8 cellular contexts compared by ENCODE assay signal in the genomic region with DNA sequence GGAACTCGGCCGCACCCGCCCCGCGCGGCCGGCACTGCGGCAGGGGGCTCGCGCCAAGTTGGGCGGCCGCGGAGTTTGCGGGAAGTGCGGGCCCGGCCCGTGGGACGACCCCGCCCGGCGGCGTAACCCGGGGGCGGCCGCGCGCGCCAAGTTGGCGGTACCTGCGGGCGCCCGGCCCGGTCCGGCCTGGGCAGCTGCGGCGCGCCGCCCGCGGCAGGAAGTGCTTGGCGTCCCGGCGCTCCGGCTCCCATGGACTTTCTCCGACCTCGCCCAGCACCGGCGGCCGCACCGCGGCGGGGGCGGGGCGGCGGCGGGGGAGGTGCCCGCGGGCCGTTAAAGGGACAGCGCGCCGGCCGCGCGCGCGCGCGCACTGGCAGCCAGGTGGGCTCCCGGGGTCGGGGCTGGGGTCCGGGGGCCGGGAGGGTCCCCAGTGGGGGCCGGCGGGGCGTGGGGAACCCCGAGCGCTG. TPM values are rescaled to one million over a fixed set of nuclear protein-coding genes. Genes with fewer than 3 reads are reported as not detected.
DNase-seq lines count a peak whose midpoint lies in the region; ATAC-seq, FAIRE-seq and TF ChIP-seq lines count a peak whose summit lies in the region.

A gene with protein sequence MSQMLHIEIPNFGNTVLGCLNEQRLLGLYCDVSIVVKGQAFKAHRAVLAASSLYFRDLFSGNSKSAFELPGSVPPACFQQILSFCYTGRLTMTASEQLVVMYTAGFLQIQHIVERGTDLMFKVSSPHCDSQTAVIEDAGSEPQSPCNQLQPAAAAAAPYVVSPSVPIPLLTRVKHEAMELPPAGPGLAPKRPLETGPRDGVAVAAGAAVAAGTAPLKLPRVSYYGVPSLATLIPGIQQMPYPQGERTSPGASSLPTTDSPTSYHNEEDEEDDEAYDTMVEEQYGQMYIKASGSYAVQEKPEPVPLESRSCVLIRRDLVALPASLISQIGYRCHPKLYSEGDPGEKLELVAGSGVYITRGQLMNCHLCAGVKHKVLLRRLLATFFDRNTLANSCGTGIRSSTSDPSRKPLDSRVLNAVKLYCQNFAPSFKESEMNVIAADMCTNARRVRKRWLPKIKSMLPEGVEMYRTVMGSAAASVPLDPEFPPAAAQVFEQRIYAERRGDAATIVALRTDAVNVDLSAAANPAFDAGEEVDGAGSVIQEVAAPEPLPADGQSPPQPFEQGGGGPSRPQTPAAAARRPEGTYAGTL (minus strand): TSS at position 262 of the 467 bp plus-strand sequence. CDS start 44,768 bp downstream, outside the sequence.

- peaks cover 14% of the 10 kb centered on the region for H3K4me1 Mint-ChIP-seq in activated CD4-positive, alpha-beta T cell treated with anti-CD3 and anti-CD28 coated beads, Interleukin-2, amount 10 ng/mL, durations not matched to agents 7 days and 5 days

- peaks cover 6% of the 10 kb centered on the region for H3K27me3 ChIP-seq in keratinocyte (ENCODE audit: control insufficient read depth, extremely low read depth, insufficient read depth, low read length)

- H3K9me3 Mint-ChIP-seq in activated CD4-positive, alpha-beta T cell treated with anti-CD3 and anti-CD28 coated beads, Interleukin-2, amount 10 ng/mL, durations not matched to agents 7 days and 5 days = no peaks in the 10 kb centered on the region

- POLR2A ChIA-PET in activated CD4-positive, alpha-beta T cell treated with anti-CD3 and anti-CD28 coated beads, Interleukin-2, amount 10 ng/mL, durations not matched to agents 7 days and 5 days (lab: Charles Lee) = no interaction called here

- H3K27ac ChIP-seq in keratinocyte (ENCODE audit: control insufficient read depth, insufficient read depth, low read length) = peak within 1 kb of the TSS; percentile 43

- H3K9ac ChIP-seq in keratinocyte (ENCODE audit: control insufficient read depth, extremely low read depth, insufficient read depth, low read length) = peak within 1 kb of the TSS; percentile 81

- H3K36me3 ChIP-seq in keratinocyte (ENCODE audit: control insufficient read depth in 2 of 2, extremely low read depth in 1 of 2, insufficient read depth in 2 of 2, low read length in 2 of 2) = peaks cover 5 to 6% of the 10 kb centered on the region in 2 experiments

- peaks cover 18% of the 10 kb centered on the region for H3K4me1 ChIP-seq in keratinocyte (ENCODE audit: control insufficient read depth, extremely low read depth, insufficient read depth, low read length)

- CTCF ChIA-PET in activated CD4-positive, alpha-beta T cell treated with anti-CD3 and anti-CD28 coated beads, Interleukin-2, amount 10 ng/mL, durations not matched to agents 7 days and 5 days (lab: Charles Lee) = interaction anchor here (1.0 to 2.3 kb wide), 2 partner anchors 11 to 14 kb away, joined by 4 to 6 read pairs; no protein-coding TSS in a partner anchor

- peaks cover 46% of the 10 kb centered on the region for H3K79me2 ChIP-seq in keratinocyte (ENCODE audit: control insufficient read depth, insufficient read depth, low read length)

- H3K4me3 Mint-ChIP-seq in activated CD4-positive, alpha-beta T cell treated with anti-CD3 and anti-CD28 coated beads, Interleukin-2, amount 10 ng/mL, durations not matched to agents 7 days and 5 days = peak within 1 kb of the TSS; percentile 70

- dilution Hi-C loops in keratinocyte (cut with MboI; ENCODE audit: extremely low pct_ligation_motif_present, low sequenced_read_pairs) = no loop called here

- H3K4me2 ChIP-seq in keratinocyte (ENCODE audit: control insufficient read depth, extremely low read depth, insufficient read depth, low read depth, low read length) = peak within 1 kb of the TSS; percentile 87

- H3K4me3 ChIP-seq in cardiac fibroblast (replicated peaks in 1 of 2; ENCODE audit: low read depth in 2 of 2, low read length in 2 of 2) = peak within 1 kb of the TSS; percentile 64 to 69
- peak within 1 kb of the TSS; percentile 76 to 90 (median 78) for H3K4me3 ChIP-seq in keratinocyte (ENCODE audit: control insufficient read depth in 2 of 3, extremely low read depth in 1 of 3, insufficient read depth in 2 of 3, low read depth in 1 of 3, low read length in 3 of 3)

- H4K20me1 ChIP-seq in keratinocyte (ENCODE audit: control insufficient read depth, extremely low read depth, insufficient read depth, low read length) = peaks cover 11% of the 10 kb centered on the region

- no peak for TF ChIP-seq CTCF in cardiac fibroblast (IDR thresholded peaks at IDR 0.05; ENCODE audit: low read depth, low read length)
- TF ChIP-seq CTCF in keratinocyte (optimal IDR thresholded peaks at IDR 0.05 in 1 of 3, IDR thresholded peaks at IDR 0.05 in 1 of 3, conservative IDR thresholded peaks at IDR 0.05 in 1 of 3; ENCODE audit: extremely low read depth in 1 of 3, insufficient read depth in 2 of 3, low read length in 3 of 3) = no peak

- peak within 1 kb of the TSS; percentile 49 for H2AFZ ChIP-seq in keratinocyte (ENCODE audit: control insufficient read depth, low read length)

- FAIRE-seq in RCC 7860 (lab: Jason Lieb, UNC) (no peak), keratinocyte (lab: Jason Lieb, UNC) (no peak)

- no peak for DNase-seq in activated CD4-positive, alpha-beta T cell treated with anti-CD3 and anti-CD28 coated beads, Interleukin-2, amount 10 ng/mL, durations not matched to agents 7 days and 5 days
- no peak for DNase-seq in activated CD4-positive, alpha-beta T cell treated with anti-CD3 and anti-CD28 coated beads, Interleukin-2, amount 50 U/mL, for 4 hours
- DNase-seq in RCC 7860 (ENCODE audit: low spot score) (peak; percentile 46), cardiac fibroblast (ENCODE audit: low read depth in 2 of 2) (peak; percentile 59 to 68), keratinocyte (ENCODE audit: low read depth, low spot score) (no peak), NCI-H1694 treated with DMSO at 0.1 percent for 48 hours (lab: John Stamatoyannopoulos, UW) (no peak)
- DNase-seq in stimulated activated CD4-positive, alpha-beta T cell treated with anti-CD3 and anti-CD28 coated beads, Interleukin-4, amount 100 ng/mL, for 1 hour = peak; percentile 32

- no peaks in the 10 kb centered on the region for H3K9me1 ChIP-seq in keratinocyte (ENCODE audit: control insufficient read depth, extremely low read depth, insufficient read depth, low read length)

- H3K27ac Mint-ChIP-seq in activated CD4-positive, alpha-beta T cell treated with anti-CD3 and anti-CD28 coated beads, Interleukin-2, amount 10 ng/mL, durations not matched to agents 7 days and 5 days = peak within 1 kb of the TSS; percentile 13

- no peak for ATAC-seq in HG02763 (IDR thresholded peaks at IDR 0.05; ENCODE audit: unreplicated experiment)

- H3K36me3 Mint-ChIP-seq in activated CD4-positive, alpha-beta T cell treated with anti-CD3 and anti-CD28 coated beads, Interleukin-2, amount 10 ng/mL, durations not matched to agents 7 days and 5 days (ENCODE audit: low read depth) = no peaks in the 10 kb centered on the region

- no peaks in the 10 kb centered on the region for H3K9me3 ChIP-seq in keratinocyte (ENCODE audit: control insufficient read depth, low read depth, low read length)

- peaks cover 7% of the 10 kb centered on the region for H3K27me3 Mint-ChIP-seq in activated CD4-positive, alpha-beta T cell treated with anti-CD3 and anti-CD28 coated beads, Interleukin-2, amount 10 ng/mL, durations not matched to agents 7 days and 5 days

RNA-seq across cellular contexts. Expression of the gene that starts here (rescaled TPM):
- total RNA-seq in activated CD4-positive, alpha-beta T cell treated with anti-CD3 and anti-CD28 coated beads, Interleukin-2, amount 10 ng/mL, durations not matched to agents 7 days and 5 days = 1 to 10 TPM; 4.1 to 4.4 TPM
- 4.6 to 7.4 TPM (median 6.6 TPM) in 3 replicates for polyA plus RNA-seq in keratinocyte
- polyA plus RNA-seq in keratinocyte (2011; ENCODE audit: low read depth) = 2.4 TPM
- 3.9 and 7.6 TPM in 2 replicates for polyA plus RNA-seq in keratinocyte (2011; cell fraction: cytosol; rRNA removed)
- 16.1 and 18.5 TPM in 2 replicates for polyA plus RNA-seq in keratinocyte (2011; cell fraction: nucleus; rRNA removed)
- polyA plus RNA-seq in keratinocyte (2012; ENCODE audit: low replicate concordance) = 3.7 and 10.0 TPM in 2 replicates
- polyA minus RNA-seq in keratinocyte = 10.5 to 18.5 TPM (median 14.2 TPM) in 3 replicates
- 28.0 TPM for polyA minus RNA-seq in keratinocyte (2011; cell fraction: cytosol; rRNA and poly(A)+ RNA removed)
- 20.9 and 22.5 TPM in 2 replicates for polyA minus RNA-seq in keratinocyte (2011; cell fraction: nucleus; rRNA and poly(A)+ RNA removed)

Comparison
In these comparisons a context has a peak if more than half of its experiments do, and no peak if none do; other contexts are left out.
1. DNase-seq: peak in RCC 7860 (single experiment), cardiac fibroblast (2 of 2) and stimulated activated CD4-positive, alpha-beta T cell treated with anti-CD3 and anti-CD28 coated beads, Interleukin-4, amount 100 ng/mL, for 1 hour (single experiment); none in activated CD4-positive, alpha-beta T cell treated with anti-CD3 and anti-CD28 coated beads, Interleukin-2, amount 10 ng/mL, durations not matched to agents 7 days and 5 days (single experiment), activated CD4-positive, alpha-beta T cell treated with anti-CD3 and anti-CD28 coated beads, Interleukin-2, amount 50 U/mL, for 4 hours (0 of 2), keratinocyte (single experiment) and NCI-H1694 treated with DMSO at 0.1 percent for 48 hours (single experiment).